1 cellular context compared by ENCODE assay signal in genomic region chr12:46221255-46222128, GRCh38.
TF ChIP-seq lines count a peak whose summit lies in the region.

No MANE protein-coding gene starts in this region.

TF ChIP-seq in K562, 482 proteins besides CTCF, POLR2A, EP300 and RAD21 (continued from another document):
- TF ChIP-seq ZNF592 (IDR thresholded peaks at IDR 0.05), result peak; percentile 58
TF ChIP-seq in K562: peak in this region for 18.
